In genomic region chr5:84480873-84481637, GRCh38 we compare ENCODE assay signal across 19 cellular contexts.
"Had no signal": no experiment of that assay in that cellular context is flagged by ENCODE, and none has a peak within 500 bp of the region (broad histone marks: within the 10 kb centered on the region; RNA-seq: fewer than 3 reads in every experiment).

No MANE protein-coding gene starts in this region.

- H3K27me3 Mint-ChIP-seq: activated naive CD8-positive, alpha-beta T cell treated with anti-CD3 and anti-CD28 coated beads, Interleukin-2, amount 50 U/mL, for 24 hours; natural killer cell treated with Interleukin-12 subunit alpha and Interleukin-12 subunit beta and Interleukin-15 and Interleukin-18, amount 100 ng/mL, for 72 hours had no signal

- H3K4me3 Mint-ChIP-seq: activated naive CD4-positive, alpha-beta T cell treated with anti-CD3 and anti-CD28 coated beads for 36 hours; activated naive CD8-positive, alpha-beta T cell treated with anti-CD3 and anti-CD28 coated beads, Interleukin-2, amount 50 U/mL, for 24 hours; natural killer cell treated with Interleukin-12 subunit alpha and Interleukin-12 subunit beta and Interleukin-15 and Interleukin-18, amount 100 ng/mL, for 72 hours; stimulated activated effector memory CD8-positive, alpha-beta T cell treated with anti-CD3 and anti-CD28 coated beads, Interleukin-12 subunit alpha, Interleukin-12 subunit beta, amount 100 ng/mL, for 72 hours had no signal

- H3K36me3 Mint-ChIP-seq: stimulated activated effector memory CD8-positive, alpha-beta T cell treated with anti-CD3 and anti-CD28 coated beads, Interleukin-12 subunit alpha, Interleukin-12 subunit beta, amount 100 ng/mL, for 72 hours had no signal

- FAIRE-seq: endometrium, urothelium cell line had no signal

- H3K9me3 ChIP-seq: esophagus squamous epithelium, thyroid gland had no signal

- H3K4me3 ChIP-seq: dorsolateral prefrontal cortex, esophagus squamous epithelium, thyroid gland had no signal

- H3K27ac ChIP-seq: dorsolateral prefrontal cortex, esophagus squamous epithelium, foreskin keratinocyte, thyroid gland had no signal

- H3K27me3 ChIP-seq: dorsolateral prefrontal cortex, esophagus squamous epithelium, foreskin keratinocyte, thyroid gland had no signal

- DNase-seq: activated CD4-positive, alpha-beta T cell treated with anti-CD3 and anti-CD28 coated beads, Interleukin-2, amount 50 U/mL, for 48 hours; activated naive CD4-positive, alpha-beta T cell treated with anti-CD3 and anti-CD28 coated beads for 36 hours; activated naive CD8-positive, alpha-beta T cell treated with anti-CD3 and anti-CD28 coated beads, Interleukin-2, amount 50 U/mL, for 24 hours; activated T-cell treated with anti-CD3 and anti-CD28 coated beads, Interleukin-2, amount 50 U/mL, for 1 hour; aorta; dorsolateral prefrontal cortex; esophagus squamous epithelium; foreskin keratinocyte; head of caudate nucleus; left ventricle myocardium superior; mesenchymal stem cell; T-helper 1 cell; T1000; thyroid gland had no signal

- H3K36me3 ChIP-seq: esophagus squamous epithelium, thyroid gland had no signal

- H3K4me1 ChIP-seq: esophagus squamous epithelium, foreskin keratinocyte, thyroid gland had no signal

- H3K27ac Mint-ChIP-seq: activated naive CD4-positive, alpha-beta T cell treated with anti-CD3 and anti-CD28 coated beads for 36 hours; activated naive CD8-positive, alpha-beta T cell treated with anti-CD3 and anti-CD28 coated beads, Interleukin-2, amount 50 U/mL, for 24 hours; activated T-helper 2 cell treated with anti-CD3 and anti-CD28 coated beads, Interferon-gamma antibody, Interleukin-2, Interleukin-4, amounts not matched to agents 10 μg/mL and 5 μg/mL and 100 μg/mL, durations not matched to agents 14 hours and 24 hours and 36 hours; natural killer cell treated with Interleukin-12 subunit alpha and Interleukin-12 subunit beta and Interleukin-15 and Interleukin-18, amount 100 ng/mL, for 72 hours; stimulated activated effector memory CD8-positive, alpha-beta T cell treated with anti-CD3 and anti-CD28 coated beads, Interleukin-12 subunit alpha, Interleukin-12 subunit beta, amount 100 ng/mL, for 72 hours had no signal

- H3K9me3 Mint-ChIP-seq: activated T-helper 2 cell treated with anti-CD3 and anti-CD28 coated beads, Interferon-gamma antibody, Interleukin-2, Interleukin-4, amounts not matched to agents 10 μg/mL and 5 μg/mL and 100 μg/mL, durations not matched to agents 14 hours and 24 hours and 36 hours had no signal

- ATAC-seq: activated naive CD8-positive, alpha-beta T cell treated with anti-CD3 and anti-CD28 coated beads, Interleukin-2, amount 50 U/mL, for 24 hours; foreskin keratinocyte; left ventricle myocardium superior; natural killer cell treated with Interleukin-12 subunit alpha and Interleukin-12 subunit beta and Interleukin-15 and Interleukin-18, amount 100 ng/mL, for 72 hours; stimulated activated effector memory CD8-positive, alpha-beta T cell treated with anti-CD3 and anti-CD28 coated beads, Interleukin-12 subunit alpha, Interleukin-12 subunit beta, amount 100 ng/mL, for 72 hours had no signal

- H3K4me1 Mint-ChIP-seq: activated naive CD8-positive, alpha-beta T cell treated with anti-CD3 and anti-CD28 coated beads, Interleukin-2, amount 50 U/mL, for 24 hours; stimulated activated effector memory CD8-positive, alpha-beta T cell treated with anti-CD3 and anti-CD28 coated beads, Interleukin-12 subunit alpha, Interleukin-12 subunit beta, amount 100 ng/mL, for 72 hours had no signal
